ENCODE assay signal across 1 cellular context in genomic region chr1:109280768-109281356, GRCh38.
TF ChIP-seq lines count a peak whose summit lies in the region.

No MANE protein-coding gene starts in this region.

TF ChIP-seq in GM23338, 12 proteins besides CTCF, POLR2A, EP300 and RAD21 (continued from another document):
- TF ChIP-seq REST (IDR thresholded peaks at IDR 0.05; ENCODE audit: unreplicated experiment) (no peak), EZH2 (IDR thresholded peaks at IDR 0.05; ENCODE audit: low read depth, unreplicated experiment) (no peak), ZNF114 (CRISPR knock-in tag; IDR thresholded peaks at IDR 0.05) (no peak), ZNF462 (CRISPR knock-in tag; IDR thresholded peaks at IDR 0.05) (no peak), CREB1 (CRISPR knock-in tag; IDR thresholded peaks at IDR 0.05; ENCODE audit: low read depth) (no peak), ZNF331 (CRISPR knock-in tag; IDR thresholded peaks at IDR 0.05; ENCODE audit: low read depth) (no peak), ETS1 (IDR thresholded peaks at IDR 0.05) (no peak), EZH2phosphoT487 (IDR thresholded peaks at IDR 0.05; ENCODE audit: unreplicated experiment) (no peak), NANOG (IDR thresholded peaks at IDR 0.05; ENCODE audit: borderline replicate concordance) (no peak)
TF ChIP-seq in GM23338: peak in this region for 0.
